ENCODE assay signal across 13 cellular contexts in the genomic region with DNA sequence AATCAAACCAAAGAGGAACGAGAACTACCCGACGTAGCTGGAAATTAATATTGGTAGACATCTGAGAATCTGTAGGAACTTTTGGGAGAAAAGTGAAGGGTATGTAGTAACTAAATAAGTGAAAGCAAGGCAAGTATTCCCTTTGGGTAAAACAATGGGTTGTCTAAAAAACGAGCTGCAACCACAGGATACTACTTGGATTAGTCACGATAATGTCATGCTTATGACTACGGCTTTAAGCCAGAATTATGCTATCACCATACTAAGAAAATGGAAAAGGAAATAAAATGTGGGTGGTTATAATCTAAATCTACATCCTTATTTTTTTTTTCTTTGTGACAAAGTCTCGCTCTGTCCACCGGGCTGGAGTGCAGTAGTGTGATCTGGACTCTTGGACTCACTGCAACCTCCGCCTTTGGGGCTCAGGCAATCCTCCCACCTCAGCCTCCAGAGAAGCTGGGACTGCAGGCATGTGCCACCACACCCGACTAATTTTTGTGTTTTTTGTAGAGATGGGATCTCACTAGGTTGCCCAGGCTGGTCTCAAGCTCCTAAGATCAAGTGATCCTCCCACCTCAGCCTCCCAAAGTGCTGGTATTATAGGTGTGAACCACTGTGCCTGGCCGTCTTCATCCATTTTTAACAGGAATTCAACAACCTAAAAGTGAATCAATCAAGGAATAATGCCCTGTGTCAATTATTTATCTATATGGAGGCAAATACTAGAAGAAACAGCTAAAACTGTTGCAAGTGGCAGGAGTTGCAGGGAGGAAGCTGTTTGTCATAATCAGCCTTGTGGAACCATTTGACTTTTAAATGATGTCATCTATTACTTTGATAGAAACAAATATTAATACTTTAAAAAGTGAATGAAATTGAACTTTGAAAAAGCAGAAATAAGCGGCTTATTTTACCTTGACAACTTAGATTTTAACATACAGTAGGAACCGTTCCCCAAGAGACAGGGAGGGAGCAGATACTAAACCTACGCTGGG.
DNase-seq lines count a peak whose midpoint lies in the region; ATAC-seq and TF ChIP-seq lines count a peak whose summit lies in the region.
"Had no signal": no experiment of that assay in that cellular context is flagged by ENCODE, and none has a peak within 500 bp of the region (broad histone marks: within the 10 kb centered on the region; RNA-seq: fewer than 3 reads in every experiment).

No MANE protein-coding gene starts in this region.

- no peaks in the 10 kb centered on the region for H3K79me2 ChIP-seq in ACC112 (ENCODE audit: control insufficient read depth, insufficient read depth, low read length, unreplicated experiment)
- peaks cover 51% of the 10 kb centered on the region; the same call in 1 of the 2 replicates for H3K79me2 ChIP-seq in SK-N-SH (ENCODE audit: insufficient read depth)

- no peak overlapping the region for H3K27ac Mint-ChIP-seq in stimulated activated naive B cell treated with anti-CD40 and anti-IgM and Interleukin-4, amounts not matched to agents 10 μg/mL and 1 μg/mL and 100 μg/mL, for 72 hours
- H3K27ac Mint-ChIP-seq: activated CD8-positive, alpha-beta T cell treated with anti-CD3 and anti-CD28 coated beads, Interleukin-2, amount 10 ng/mL, durations not matched to agents 7 days and 5 days; T-helper 17 cell had no signal

- H3K27ac ChIP-seq in ACC112 (ENCODE audit: low read depth, low read length) (peak overlapping the region; percentile 72), SK-N-SH (ENCODE audit: low read depth in 2 of 2, low read length in 1 of 2) (peak overlapping the region; percentile 13 to 83; a peak in 3 of 4 replicates)

- no peaks in the 10 kb centered on the region for H3K9me2 ChIP-seq in SK-N-SH

- 64% methylated on average over 14 of the region's 14 CpGs for WGBS in SK-N-SH (ENCODE audit: low lambda C conversion rate)

- POLR2A ChIA-PET in SK-N-SH (lab: Yijun Ruan, JAX), result no interaction called here

- H3K4me3 ChIP-seq in ACC112 (ENCODE audit: low read depth, low read length) (peak overlapping the region; percentile 31; the same call in 1 of the 2 replicates), SK-N-SH (ENCODE audit: low read depth in 2 of 2, low read length in 1 of 2) (no peak overlapping the region)

- peak overlapping the region; percentile 18; the same call in 1 of the 2 replicates for H3K4me2 ChIP-seq in SK-N-SH

- intact Hi-C loops in Right ventricle myocardium superior (cut with DNase I), result loop anchor here (5.0 to 10.0 kb wide), 2 partner anchors 61 to 164 kb away; no protein-coding TSS in a partner anchor

- peak; percentile 7 for ATAC-seq in GM18867 (IDR thresholded peaks at IDR 0.05; ENCODE audit: unreplicated experiment)
- ATAC-seq in stimulated activated naive B cell treated with anti-CD40 and anti-IgM and Interleukin-4, amounts not matched to agents 10 μg/mL and 1 μg/mL and 100 μg/mL, for 72 hours (replicated peaks), result no peak
- no peak for ATAC-seq in Right ventricle myocardium superior (ENCODE audit: poor library complexity)
- ATAC-seq: activated CD8-positive, alpha-beta T cell treated with anti-CD3 and anti-CD28 coated beads, Interleukin-2, amount 10 ng/mL, durations not matched to agents 7 days and 5 days; T-helper 17 cell had no signal

- H3F3A ChIP-seq in SK-N-SH (replicated peaks; ENCODE audit: insufficient read depth), result peaks cover 28% of the 10 kb centered on the region

- H3K4me1 ChIP-seq in ACC112 (ENCODE audit: control insufficient read depth, insufficient read depth, low read length, unreplicated experiment) (peaks cover 32% of the 10 kb centered on the region), SK-N-SH (ENCODE audit: control insufficient read depth in 1 of 2, insufficient read depth in 2 of 2, low read depth in 1 of 2, low read length in 1 of 2) (peaks cover 0 to 8% of the 10 kb centered on the region in 2 experiments; a peak in 1 of 4 replicates)

- H2AFZ ChIP-seq in ACC112 (ENCODE audit: low read length, unreplicated experiment), result peak overlapping the region; percentile 20
- no peak overlapping the region for H2AFZ ChIP-seq in SK-N-SH (ENCODE audit: low read depth)

- CTCF ChIA-PET in SK-N-SH (lab: Yijun Ruan, JAX), result interaction anchor here (0.9 to 2.0 kb wide), 6 partner anchors 11 to 163 kb away, joined by 3 to 18 read pairs (median 4); no protein-coding TSS in a partner anchor

- no peaks in the 10 kb centered on the region for H3K9me3 Mint-ChIP-seq in stimulated activated naive B cell treated with anti-CD40 and anti-IgM and Interleukin-4, amounts not matched to agents 10 μg/mL and 1 μg/mL and 100 μg/mL, for 72 hours
- H3K9me3 Mint-ChIP-seq: nephron had no signal

- H3K9ac ChIP-seq in SK-N-SH, result peak overlapping the region; percentile 14; the same call in 1 of the 2 replicates

- peaks cover 14 to 26% of the 10 kb centered on the region in 2 donors for H3K4me1 Mint-ChIP-seq in stimulated activated naive B cell treated with anti-CD40 and anti-IgM and Interleukin-4, amounts not matched to agents 10 μg/mL and 1 μg/mL and 100 μg/mL, for 72 hours
- H3K4me1 Mint-ChIP-seq: T-helper 17 cell had no signal

- H3K36me3 ChIP-seq in ACC112 (ENCODE audit: insufficient read depth, low read length) (no peaks in the 10 kb centered on the region; the same call in 1 of the 2 replicates), SK-N-SH (replicated peaks in 1 of 2; ENCODE audit: control insufficient read depth in 1 of 2, insufficient read depth in 2 of 2, low read length in 1 of 2) (peaks cover 4 to 38% of the 10 kb centered on the region in 2 experiments)

- DNase-seq in SK-N-SH (no peak), fibroblast of the conjunctiva (ENCODE audit: low read depth) (peak; percentile 44), NCI-H187 treated with DMSO at 0.1 percent for 48 hours (lab: John Stamatoyannopoulos, UW) (no peak), Right ventricle myocardium superior (no peak), nucleus accumbens (lab: John Stamatoyannopoulos, UW) (no peak)
- no peak for DNase-seq in stimulated activated naive B cell treated with anti-CD40 and anti-IgM and Interleukin-4, amounts not matched to agents 10 μg/mL and 1 μg/mL and 100 μg/mL, for 72 hours
- DNase-seq: activated CD8-positive, alpha-beta T cell treated with anti-CD3 and anti-CD28 coated beads, Interleukin-2, amount 10 ng/mL, durations not matched to agents 7 days and 5 days; NCI-H1105 treated with DMSO at 0.1 percent for 48 hours; NCI-H774; T-helper 17 cell had no signal

- H3K27me3 Mint-ChIP-seq in stimulated activated naive B cell treated with anti-CD40 and anti-IgM and Interleukin-4, amounts not matched to agents 10 μg/mL and 1 μg/mL and 100 μg/mL, for 72 hours, result peaks cover 15 to 25% of the 10 kb centered on the region in 2 donors

- TF ChIP-seq EP300 in SK-N-SH (IDR thresholded peaks at IDR 0.05; ENCODE audit: borderline replicate concordance in 1 of 2, low read depth in 1 of 2, low read length in 1 of 2), result peak in 1 of 2 experiments; percentile 64; a peak in 1 of 4 replicates

- H3K9me3 ChIP-seq in SK-N-SH, result no peaks in the 10 kb centered on the region

- H4K20me1 ChIP-seq in SK-N-SH (ENCODE audit: insufficient read depth), result no peaks in the 10 kb centered on the region

- TF ChIP-seq RAD21 in SK-N-SH (IDR thresholded peaks at IDR 0.05; ENCODE audit: low read length), result no peak

- peaks cover 0 to 1% of the 10 kb centered on the region in 2 donors for H3K36me3 Mint-ChIP-seq in stimulated activated naive B cell treated with anti-CD40 and anti-IgM and Interleukin-4, amounts not matched to agents 10 μg/mL and 1 μg/mL and 100 μg/mL, for 72 hours

- no peak for TF ChIP-seq CTCF in SK-N-SH (IDR thresholded peaks at IDR 0.05)

- H3K4me3 Mint-ChIP-seq in stimulated activated naive B cell treated with anti-CD40 and anti-IgM and Interleukin-4, amounts not matched to agents 10 μg/mL and 1 μg/mL and 100 μg/mL, for 72 hours, result no peak overlapping the region
- H3K4me3 Mint-ChIP-seq: activated CD8-positive, alpha-beta T cell treated with anti-CD3 and anti-CD28 coated beads, Interleukin-2, amount 10 ng/mL, durations not matched to agents 7 days and 5 days; nephron; T-helper 17 cell had no signal

- no peaks in the 10 kb centered on the region for H3K27me3 ChIP-seq in ACC112 (ENCODE audit: insufficient read depth, low read length)
- no peaks in the 10 kb centered on the region for H3K27me3 ChIP-seq in SK-N-SH (ENCODE audit: insufficient read depth)

TF ChIP-seq in SK-N-SH, 30 proteins besides CTCF, POLR2A, EP300 and RAD21 (continues in another document):
- TF ChIP-seq TAF1 (IDR thresholded peaks at IDR 0.05; ENCODE audit: borderline replicate concordance, low read depth, low read length), result no peak
- no peak for TF ChIP-seq RCOR1 (IDR thresholded peaks at IDR 0.05; ENCODE audit: low read length)
- TF ChIP-seq, protein P1, sequence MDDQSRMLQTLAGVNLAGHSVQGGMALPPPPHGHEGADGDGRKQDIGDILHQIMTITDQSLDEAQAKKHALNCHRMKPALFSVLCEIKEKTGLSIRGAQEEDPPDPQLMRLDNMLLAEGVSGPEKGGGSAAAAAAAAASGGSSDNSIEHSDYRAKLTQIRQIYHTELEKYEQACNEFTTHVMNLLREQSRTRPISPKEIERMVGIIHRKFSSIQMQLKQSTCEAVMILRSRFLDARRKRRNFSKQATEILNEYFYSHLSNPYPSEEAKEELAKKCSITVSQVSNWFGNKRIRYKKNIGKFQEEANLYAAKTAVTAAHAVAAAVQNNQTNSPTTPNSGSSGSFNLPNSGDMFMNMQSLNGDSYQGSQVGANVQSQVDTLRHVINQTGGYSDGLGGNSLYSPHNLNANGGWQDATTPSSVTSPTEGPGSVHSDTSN (IDR thresholded peaks at IDR 0.05), result no peak; the same call in 1 of the 2 replicates
- no peak for TF ChIP-seq RFX5 (IDR thresholded peaks at IDR 0.05; ENCODE audit: low read length)
- TF ChIP-seq GATA2 (CRISPR knock-in tag; IDR thresholded peaks at IDR 0.05), result no peak
- no peak for TF ChIP-seq GABPA (IDR thresholded peaks at IDR 0.05; ENCODE audit: low read depth)
- peak; percentile 66 for TF ChIP-seq JUND (IDR thresholded peaks at IDR 0.05)
- TF ChIP-seq, protein P2, sequence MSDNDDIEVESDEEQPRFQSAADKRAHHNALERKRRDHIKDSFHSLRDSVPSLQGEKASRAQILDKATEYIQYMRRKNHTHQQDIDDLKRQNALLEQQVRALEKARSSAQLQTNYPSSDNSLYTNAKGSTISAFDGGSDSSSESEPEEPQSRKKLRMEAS (IDR thresholded peaks at IDR 0.05; ENCODE audit: low read depth), result no peak; the same call in 1 of the 2 replicates
